Comparison of ENCODE assay signal across 1 cellular context in genomic region chr3:184912166-184912565, GRCh38.
TF ChIP-seq lines count a peak whose summit lies in the region.

No MANE protein-coding gene starts in this region.

TF ChIP-seq in K562, 482 proteins besides CTCF, POLR2A, EP300 and RAD21:
- TF ChIP-seq CHD7 (IDR thresholded peaks at IDR 0.05; ENCODE audit: low read depth, low read length), result no peak
- TF ChIP-seq MTF1 (CRISPR knock-in tag; IDR thresholded peaks at IDR 0.05; ENCODE audit: borderline replicate concordance), result no peak
- TF ChIP-seq MEIS2 (IDR thresholded peaks at IDR 0.05; ENCODE audit: partially characterized antibody), result peak; percentile 84
- peak; percentile 39; the same call in 1 of the 2 replicates for TF ChIP-seq MECOM (CRISPR knock-in tag; IDR thresholded peaks at IDR 0.05)
- peak; percentile 49 to 68; a peak in 2 of 4 replicates for TF ChIP-seq FOXA3 (CRISPR knock-in tag; conservative IDR thresholded peaks at IDR 0.05 in 1 of 2, IDR thresholded peaks at IDR 0.05 in 1 of 2)
- TF ChIP-seq ZNF408 (CRISPR knock-in tag; IDR thresholded peaks at IDR 0.05; ENCODE audit: low read depth), result no peak
- no peak for TF ChIP-seq PBX2 (CRISPR knock-in tag; IDR thresholded peaks at IDR 0.05; ENCODE audit: low read depth)
- TF ChIP-seq PBX2 (tag; conservative IDR thresholded peaks at IDR 0.05; ENCODE audit: low read depth), result peak; percentile 80
- TF ChIP-seq SOX6 (IDR thresholded peaks at IDR 0.05), result peak; percentile 17; the same call in 1 of the 2 replicates
- TF ChIP-seq PKNOX1 (IDR thresholded peaks at IDR 0.05), result peak; percentile 38; the same call in 1 of the 2 replicates
